22 cellular contexts compared by ENCODE assay signal in genomic region chr2:53545159-53546055, GRCh38.
DNase-seq lines count a peak whose midpoint lies in the region; ATAC-seq and TF ChIP-seq lines count a peak whose summit lies in the region.
"Had no signal": no experiment of that assay in that cellular context is flagged by ENCODE, and none has a peak within 500 bp of the region (broad histone marks: within the 10 kb centered on the region; RNA-seq: fewer than 3 reads in every experiment).

No MANE protein-coding gene starts in this region.

- TF ChIP-seq POLR2A in breast epithelium (IDR thresholded peaks at IDR 0.05), result no peak

- H3K27me3 Mint-ChIP-seq in MCF 10A (ENCODE audit: insufficient read depth, unreplicated experiment), result no peaks in the 10 kb centered on the region
- no peaks in the 10 kb centered on the region for H3K27me3 Mint-ChIP-seq in activated T-helper 2 cell treated with anti-CD3 and anti-CD28 coated beads, Interferon-gamma antibody, Interleukin-2, Interleukin-4, amounts not matched to agents 10 μg/mL and 5 μg/mL and 100 μg/mL, durations not matched to agents 14 hours and 24 hours and 36 hours (ENCODE audit: low read depth)
- H3K27me3 Mint-ChIP-seq: activated CD4-positive, alpha-beta T cell treated with anti-CD3 and anti-CD28 coated beads for 36 hours; dendritic cell treated with granulocyte-macrophage colony-stimulating factor and Interleukin-4, amounts not matched to agents 40 ng/mL and 50 ng/mL, for 4 days had no signal

- H3K4me3 Mint-ChIP-seq in MCF 10A (ENCODE audit: unreplicated experiment), result no peak overlapping the region
- no peak overlapping the region for H3K4me3 Mint-ChIP-seq in activated T-helper 2 cell treated with anti-CD3 and anti-CD28 coated beads, Interferon-gamma antibody, Interleukin-2, Interleukin-4, amounts not matched to agents 10 μg/mL and 5 μg/mL and 100 μg/mL, durations not matched to agents 14 hours and 24 hours and 36 hours (ENCODE audit: low read depth)
- H3K4me3 Mint-ChIP-seq: activated CD4-positive, alpha-beta T cell treated with anti-CD3 and anti-CD28 coated beads for 36 hours; activated T-cell treated with anti-CD3 and anti-CD28 coated beads, Interleukin-2, amount 50 U/mL, for 72 hours; dendritic cell treated with granulocyte-macrophage colony-stimulating factor and Interleukin-4, amounts not matched to agents 40 ng/mL and 50 ng/mL, for 4 days; naive B cell had no signal

- H3K36me3 Mint-ChIP-seq in MCF 10A (ENCODE audit: insufficient read depth, unreplicated experiment), result no peaks in the 10 kb centered on the region
- no peaks in the 10 kb centered on the region for H3K36me3 Mint-ChIP-seq in activated T-helper 2 cell treated with anti-CD3 and anti-CD28 coated beads, Interferon-gamma antibody, Interleukin-2, Interleukin-4, amounts not matched to agents 10 μg/mL and 5 μg/mL and 100 μg/mL, durations not matched to agents 14 hours and 24 hours and 36 hours (ENCODE audit: low read depth)
- H3K36me3 Mint-ChIP-seq: activated naive CD4-positive, alpha-beta T cell treated with anti-CD3 and anti-CD28 coated beads, Interleukin-2, amount 50 U/mL, for 72 hours; naive B cell had no signal

- no peaks in the 10 kb centered on the region for H3K27me3 ChIP-seq in breast epithelium
- H3K27me3 ChIP-seq: body of pancreas, hepatocyte, ovary, sigmoid colon, suprapubic skin had no signal

- CTCF ChIA-PET in MCF 10A (lab: Yijun Ruan, JAX), result interaction anchor here (0.8 kb wide), 1 partner anchor 100 kb away, joined by 3 read pairs; no protein-coding TSS in a partner anchor

- no peak for TF ChIP-seq CTCF in MCF 10A (IDR thresholded peaks at IDR 0.05; ENCODE audit: unreplicated experiment)
- no peak for TF ChIP-seq CTCF in breast epithelium (IDR thresholded peaks at IDR 0.05)

- no peak overlapping the region for H3K27ac Mint-ChIP-seq in MCF 10A (ENCODE audit: low read depth, unreplicated experiment)
- no peak overlapping the region for H3K27ac Mint-ChIP-seq in activated T-helper 2 cell treated with anti-CD3 and anti-CD28 coated beads, Interferon-gamma antibody, Interleukin-2, Interleukin-4, amounts not matched to agents 10 μg/mL and 5 μg/mL and 100 μg/mL, durations not matched to agents 14 hours and 24 hours and 36 hours
- H3K27ac Mint-ChIP-seq: activated CD4-positive, alpha-beta T cell treated with anti-CD3 and anti-CD28 coated beads for 36 hours; activated naive CD4-positive, alpha-beta T cell treated with anti-CD3 and anti-CD28 coated beads, Interleukin-2, amount 50 U/mL, for 72 hours; activated T-cell treated with anti-CD3 and anti-CD28 coated beads, Interleukin-2, amount 50 U/mL, for 72 hours; dendritic cell treated with granulocyte-macrophage colony-stimulating factor and Interleukin-4, amounts not matched to agents 40 ng/mL and 50 ng/mL, for 4 days; naive B cell had no signal

- DNase-seq in MCF 10A (ENCODE audit: unreplicated experiment), result peak; percentile 4
- DNase-seq in breast epithelium (ENCODE audit: low spot score in 2 of 2), result no peak
- peak in 52 of 58 donors; percentile 3 to 92 (median 66) for DNase-seq in anterior cingulate cortex (lab: John Stamatoyannopoulos, UW)
- peak in 39 of 51 donors; percentile 3 to 91 (median 55) for DNase-seq in hypothalamus (lab: John Stamatoyannopoulos, UW)
- DNase-seq in activated T-helper 2 cell treated with anti-CD3 and anti-CD28 coated beads, Interferon-gamma antibody, Interleukin-2, Interleukin-4, amounts not matched to agents 10 μg/mL and 5 μg/mL and 100 μg/mL, durations not matched to agents 14 hours and 24 hours and 36 hours (ENCODE audit: low spot score), result no peak
- DNase-seq in Right ventricle myocardium superior, result no peak
- DNase-seq: activated CD4-positive, alpha-beta T cell treated with anti-CD3 and anti-CD28 coated beads for 36 hours; activated T-cell treated with anti-CD3 and anti-CD28 coated beads, Interleukin-2, amount 50 U/mL, for 72 hours; Kasumi-1; naive B cell; NCI-H2227 treated with DMSO at 0.1 percent for 48 hours; ovary; sigmoid colon; SW 1271 had no signal

- no peak for ATAC-seq in HG03175 (IDR thresholded peaks at IDR 0.05; ENCODE audit: unreplicated experiment)
- ATAC-seq in Right ventricle myocardium superior (ENCODE audit: poor library complexity), result no peak
- ATAC-seq: activated CD4-positive, alpha-beta T cell treated with anti-CD3 and anti-CD28 coated beads for 36 hours; activated naive CD4-positive, alpha-beta T cell treated with anti-CD3 and anti-CD28 coated beads, Interleukin-2, amount 50 U/mL, for 72 hours; activated T-cell treated with anti-CD3 and anti-CD28 coated beads, Interleukin-2, amount 50 U/mL, for 72 hours; body of pancreas had no signal

- no peaks in the 10 kb centered on the region for H3K36me3 ChIP-seq in breast epithelium
- H3K36me3 ChIP-seq: ovary, sigmoid colon, suprapubic skin had no signal

- H3K4me3 ChIP-seq in breast epithelium, result no peak overlapping the region
- H3K4me3 ChIP-seq: body of pancreas, hepatocyte, lung, ovary, sigmoid colon, suprapubic skin had no signal

- intact Hi-C loops in MCF 10A (cut with micrococcal nuclease) (no loop called here), breast epithelium (cut with DNase I; ENCODE audit: low total_unique reads) (no loop called here), Right ventricle myocardium superior (cut with DNase I) (no loop called here)
- intact Hi-C loops in activated T-helper 2 cell treated with anti-CD3 and anti-CD28 coated beads, Interferon-gamma antibody, Interleukin-2, Interleukin-4, amounts not matched to agents 10 μg/mL and 5 μg/mL and 100 μg/mL, durations not matched to agents 14 hours and 24 hours and 36 hours (cut with micrococcal nuclease), result no loop called here

- POLR2A ChIA-PET in MCF 10A (lab: Yijun Ruan, JAX), result no interaction called here

- no peaks in the 10 kb centered on the region for H3K4me1 Mint-ChIP-seq in MCF 10A (ENCODE audit: insufficient read depth, unreplicated experiment)
- no peaks in the 10 kb centered on the region for H3K4me1 Mint-ChIP-seq in activated T-helper 2 cell treated with anti-CD3 and anti-CD28 coated beads, Interferon-gamma antibody, Interleukin-2, Interleukin-4, amounts not matched to agents 10 μg/mL and 5 μg/mL and 100 μg/mL, durations not matched to agents 14 hours and 24 hours and 36 hours (ENCODE audit: low read depth)
- H3K4me1 Mint-ChIP-seq: activated CD4-positive, alpha-beta T cell treated with anti-CD3 and anti-CD28 coated beads for 36 hours; naive B cell had no signal

- peaks cover 2% of the 10 kb centered on the region for H3K9me3 Mint-ChIP-seq in MCF 10A (ENCODE audit: unreplicated experiment)
- H3K9me3 Mint-ChIP-seq in activated T-helper 2 cell treated with anti-CD3 and anti-CD28 coated beads, Interferon-gamma antibody, Interleukin-2, Interleukin-4, amounts not matched to agents 10 μg/mL and 5 μg/mL and 100 μg/mL, durations not matched to agents 14 hours and 24 hours and 36 hours, result peaks cover 7% of the 10 kb centered on the region

- BruUV-seq in MCF 10A (replicated peaks; lab: Mats Ljungman, UMichigan), result no TSS peak

- H3K9me3 ChIP-seq in breast epithelium, result peaks cover 0 to 15% of the 10 kb centered on the region in 2 donors
- H3K9me3 ChIP-seq: ovary had no signal

- H3K27ac ChIP-seq in breast epithelium, result no peak overlapping the region
- H3K27ac ChIP-seq in temporal lobe (ENCODE audit: low read depth, low read length), result peak overlapping the region; percentile 9
- H3K27ac ChIP-seq: body of pancreas, hepatocyte, ovary, sigmoid colon, suprapubic skin had no signal

- no peaks in the 10 kb centered on the region for H3K4me1 ChIP-seq in breast epithelium
- H3K4me1 ChIP-seq: body of pancreas, sigmoid colon had no signal

Comparison
In these comparisons a context has a peak if more than half of its experiments do, and no peak if none do; other contexts are left out.
1. DNase-seq: peak in MCF 10A (single experiment), anterior cingulate cortex (52 of 58) and hypothalamus (39 of 51); none in breast epithelium (0 of 2), activated T-helper 2 cell treated with anti-CD3 and anti-CD28 coated beads, Interferon-gamma antibody, Interleukin-2, Interleukin-4, amounts not matched to agents 10 μg/mL and 5 μg/mL and 100 μg/mL, durations not matched to agents 14 hours and 24 hours and 36 hours (single experiment) and Right ventricle myocardium superior (single experiment).